Comparison of ENCODE assay signal across 10 cellular contexts in genomic region chr10:88157981-88158465, GRCh38.
A peak's percentile ranks its signal among the peaks of the same experiment; 100 is the strongest.
DNase-seq lines count a peak whose midpoint lies in the region; ATAC-seq and TF ChIP-seq lines count a peak whose summit lies in the region.
"Had no signal": no experiment of that assay in that cellular context is flagged by ENCODE, and none has a peak within 500 bp of the region (broad histone marks: within the 10 kb centered on the region; RNA-seq: fewer than 3 reads in every experiment).

No MANE protein-coding gene starts in this region.

- intact Hi-C loops in dorsolateral prefrontal cortex (cut with DNase I), result no loop called here

- peaks cover 7% of the 10 kb centered on the region for H3K4me1 ChIP-seq in rectal smooth muscle tissue (ENCODE audit: control insufficient read depth, insufficient read depth, low read length)

- no peak overlapping the region for H3K27ac ChIP-seq in RWPE1
- H3K27ac ChIP-seq in rectal smooth muscle tissue (ENCODE audit: low read depth, low read length), result peak overlapping the region; percentile 46
- no peak overlapping the region for H3K27ac ChIP-seq in dorsolateral prefrontal cortex

- H3K9me3 Mint-ChIP-seq in stimulated activated naive B cell treated with anti-CD40 and anti-IgM and Interleukin-4, amounts not matched to agents 10 μg/mL and 1 μg/mL and 100 μg/mL, for 72 hours, result peaks cover 0 to 8% of the 10 kb centered on the region in 2 donors
- H3K9me3 Mint-ChIP-seq: dendritic cell treated with granulocyte-macrophage colony-stimulating factor and Interleukin-4, amounts not matched to agents 40 ng/mL and 50 ng/mL, for 4 days had no signal

- H3K36me3 ChIP-seq in rectal smooth muscle tissue (ENCODE audit: control insufficient read depth, insufficient read depth, low read length), result no peaks in the 10 kb centered on the region

- H3K27ac Mint-ChIP-seq in stimulated activated naive B cell treated with anti-CD40 and anti-IgM and Interleukin-4, amounts not matched to agents 10 μg/mL and 1 μg/mL and 100 μg/mL, for 72 hours, result no peak overlapping the region
- H3K27ac Mint-ChIP-seq: dendritic cell treated with granulocyte-macrophage colony-stimulating factor and Interleukin-4, amounts not matched to agents 40 ng/mL and 50 ng/mL, for 4 days; WTC11 had no signal

- peak; percentile 18 for DNase-seq in DMS53 (lab: John Stamatoyannopoulos, UW)
- peak; percentile 79 for DNase-seq in RWPE1 (ENCODE audit: low spot score)
- peak; percentile 86 for DNase-seq in fibroblast of pulmonary artery (ENCODE audit: low read depth)
- DNase-seq in stimulated activated CD4-positive, alpha-beta T cell treated with anti-CD3 and anti-CD28 coated beads, Interleukin-12 subunit alpha, Interleukin-12 subunit beta, amount 100 ng/mL, for 4 hours, result no peak
- DNase-seq in stimulated activated naive B cell treated with anti-CD40 and anti-IgM and Interleukin-4, amounts not matched to agents 10 μg/mL and 1 μg/mL and 100 μg/mL, for 72 hours, result no peak
- no peak for DNase-seq in dorsolateral prefrontal cortex
- no peak for DNase-seq in D341Med (ENCODE audit: low spot score)

- H3K27me3 ChIP-seq in rectal smooth muscle tissue (ENCODE audit: control insufficient read depth, insufficient read depth, low read length), result no peaks in the 10 kb centered on the region
- H3K27me3 ChIP-seq in dorsolateral prefrontal cortex, result no peaks in the 10 kb centered on the region

- no peak for ATAC-seq in stimulated activated naive B cell treated with anti-CD40 and anti-IgM and Interleukin-4, amounts not matched to agents 10 μg/mL and 1 μg/mL and 100 μg/mL, for 72 hours (replicated peaks)
- ATAC-seq: WTC11 had no signal

- CTCF ChIA-PET in RWPE1 (lab: Yijun Ruan, JAX), result no interaction called here

- TF ChIP-seq CTCF in RWPE1 (conservative IDR thresholded peaks at IDR 0.05; ENCODE audit: low read depth) (no peak), fibroblast of pulmonary artery (IDR thresholded peaks at IDR 0.05; ENCODE audit: low read length, missing control alignments) (no peak), dorsolateral prefrontal cortex (IDR thresholded peaks at IDR 0.05 in 54 of 56, conservative IDR thresholded peaks at IDR 0.05 in 2 of 56; ENCODE audit: low read depth in 1 of 56, partially characterized antibody in 56 of 56) (no peak)

- H3K4me1 Mint-ChIP-seq in stimulated activated naive B cell treated with anti-CD40 and anti-IgM and Interleukin-4, amounts not matched to agents 10 μg/mL and 1 μg/mL and 100 μg/mL, for 72 hours, result peaks cover 16 to 22% of the 10 kb centered on the region in 2 donors

- no peak overlapping the region for H3K4me3 Mint-ChIP-seq in stimulated activated naive B cell treated with anti-CD40 and anti-IgM and Interleukin-4, amounts not matched to agents 10 μg/mL and 1 μg/mL and 100 μg/mL, for 72 hours
- H3K4me3 Mint-ChIP-seq: dendritic cell treated with granulocyte-macrophage colony-stimulating factor and Interleukin-4, amounts not matched to agents 40 ng/mL and 50 ng/mL, for 4 days; WTC11 had no signal

- no peaks in the 10 kb centered on the region for H3K27me3 Mint-ChIP-seq in stimulated activated naive B cell treated with anti-CD40 and anti-IgM and Interleukin-4, amounts not matched to agents 10 μg/mL and 1 μg/mL and 100 μg/mL, for 72 hours
- H3K27me3 Mint-ChIP-seq: dendritic cell treated with granulocyte-macrophage colony-stimulating factor and Interleukin-4, amounts not matched to agents 40 ng/mL and 50 ng/mL, for 4 days had no signal

- POLR2A ChIA-PET in RWPE1 (lab: Yijun Ruan, JAX; ENCODE audit: low non-redundant PET), result no interaction called here

- no peak overlapping the region for H3K4me3 ChIP-seq in fibroblast of pulmonary artery (replicated peaks; ENCODE audit: low read depth, low read length)
- no peak overlapping the region for H3K4me3 ChIP-seq in rectal smooth muscle tissue (ENCODE audit: low read length)
- no peak overlapping the region for H3K4me3 ChIP-seq in dorsolateral prefrontal cortex

- H3K36me3 Mint-ChIP-seq in stimulated activated naive B cell treated with anti-CD40 and anti-IgM and Interleukin-4, amounts not matched to agents 10 μg/mL and 1 μg/mL and 100 μg/mL, for 72 hours, result peaks cover 1 to 4% of the 10 kb centered on the region in 2 donors
- H3K36me3 Mint-ChIP-seq: WTC11 had no signal

- H3K9ac ChIP-seq in rectal smooth muscle tissue (ENCODE audit: low read length), result no peak overlapping the region

Comparison
In these comparisons a context has a peak if more than half of its experiments do, and no peak if none do; other contexts are left out.
1. DNase-seq: peak in DMS53 (single experiment), RWPE1 (single experiment) and fibroblast of pulmonary artery (single experiment); none in stimulated activated CD4-positive, alpha-beta T cell treated with anti-CD3 and anti-CD28 coated beads, Interleukin-12 subunit alpha, Interleukin-12 subunit beta, amount 100 ng/mL, for 4 hours (single experiment), stimulated activated naive B cell treated with anti-CD40 and anti-IgM and Interleukin-4, amounts not matched to agents 10 μg/mL and 1 μg/mL and 100 μg/mL, for 72 hours (single experiment), dorsolateral prefrontal cortex (0 of 10) and D341Med (single experiment).